22 cellular contexts compared by ENCODE assay signal in the genomic region with DNA sequence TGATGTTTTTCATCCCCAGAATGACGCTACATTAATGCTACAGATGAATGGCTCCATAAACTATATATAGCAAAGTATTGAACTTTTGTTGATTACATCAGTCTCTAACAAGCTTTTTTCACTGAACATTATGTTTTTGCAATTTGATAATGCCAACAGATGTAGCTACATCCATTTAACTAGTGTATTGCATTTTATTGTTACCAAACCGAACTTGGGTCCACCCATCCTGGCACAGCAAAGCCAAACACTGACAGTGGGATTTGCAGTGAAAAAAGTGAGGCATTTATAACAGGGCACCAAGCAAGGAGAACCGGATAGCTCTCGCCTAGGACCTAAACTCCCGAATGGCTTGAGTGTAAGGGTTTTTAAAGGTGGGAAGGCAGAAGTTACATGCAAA.
"Had no signal": no experiment of that assay in that cellular context is flagged by ENCODE, and none has a peak within 500 bp of the region (broad histone marks: within the 10 kb centered on the region; RNA-seq: fewer than 3 reads in every experiment).

No MANE protein-coding gene starts in this region.

- H3K36me3 Mint-ChIP-seq: activated naive CD8-positive, alpha-beta T cell treated with anti-CD3 and anti-CD28 coated beads, Interleukin-2, amount 10 ng/mL, durations not matched to agents 7 days and 5 days; naive thymus-derived CD8-positive, alpha-beta T cell had no signal

- FAIRE-seq: endothelial cell of umbilical vein had no signal

- H3K4me1 Mint-ChIP-seq: activated CD4-positive, alpha-beta memory T cell treated with anti-CD3 and anti-CD28 coated beads, Interleukin-2, amount 10 ng/mL, durations not matched to agents 7 days and 5 days; activated CD4-positive, alpha-beta T cell treated with anti-CD3 and anti-CD28 coated beads for 36 hours; activated naive CD8-positive, alpha-beta T cell treated with anti-CD3 and anti-CD28 coated beads, Interleukin-2, amount 10 ng/mL, durations not matched to agents 7 days and 5 days had no signal

- H3K27ac Mint-ChIP-seq: activated CD4-positive, alpha-beta memory T cell treated with anti-CD3 and anti-CD28 coated beads, Interleukin-2, amount 10 ng/mL, durations not matched to agents 7 days and 5 days; activated CD4-positive, alpha-beta T cell treated with anti-CD3 and anti-CD28 coated beads for 36 hours; activated naive CD8-positive, alpha-beta T cell treated with anti-CD3 and anti-CD28 coated beads, Interleukin-2, amount 10 ng/mL, durations not matched to agents 7 days and 5 days; activated T-cell treated with anti-CD3 and anti-CD28 coated beads, Interleukin-2, amount 50 U/mL, for 72 hours had no signal

- H3K4me3 ChIP-seq: ascending aorta, cardiac muscle cell, colonic mucosa, gastrocnemius medialis, sigmoid colon, suprapubic skin, upper lobe of right lung had no signal

- H3K4me3 Mint-ChIP-seq: activated CD4-positive, alpha-beta memory T cell treated with anti-CD3 and anti-CD28 coated beads, Interleukin-2, amount 10 ng/mL, durations not matched to agents 7 days and 5 days; activated CD4-positive, alpha-beta T cell treated with anti-CD3 and anti-CD28 coated beads for 36 hours; activated naive CD8-positive, alpha-beta T cell treated with anti-CD3 and anti-CD28 coated beads, Interleukin-2, amount 10 ng/mL, durations not matched to agents 7 days and 5 days; activated T-cell treated with anti-CD3 and anti-CD28 coated beads, Interleukin-2, amount 50 U/mL, for 72 hours; naive thymus-derived CD8-positive, alpha-beta T cell had no signal

- ATAC-seq: activated CD4-positive, alpha-beta T cell treated with anti-CD3 and anti-CD28 coated beads for 36 hours; activated T-cell treated with anti-CD3 and anti-CD28 coated beads, Interleukin-2, amount 50 U/mL, for 72 hours; gastrocnemius medialis; naive thymus-derived CD8-positive, alpha-beta T cell; stimulated activated naive CD8-positive, alpha-beta T cell treated with anti-CD3 and anti-CD28 coated beads, Interleukin-15, Interleukin-2, amounts not matched to agents 100 U/mL and 50 U/mL, for 24 hours; upper lobe of right lung had no signal

- H3K36me3 ChIP-seq: ascending aorta, cardiac muscle cell, colonic mucosa, gastrocnemius medialis, sigmoid colon, suprapubic skin, upper lobe of right lung had no signal

- H3K9me3 ChIP-seq: ascending aorta, colonic mucosa, gastrocnemius medialis, sigmoid colon, suprapubic skin, upper lobe of right lung had no signal

- H3K4me1 ChIP-seq: gastrocnemius medialis, upper lobe of right lung had no signal

- H3K27me3 Mint-ChIP-seq: activated CD4-positive, alpha-beta memory T cell treated with anti-CD3 and anti-CD28 coated beads, Interleukin-2, amount 10 ng/mL, durations not matched to agents 7 days and 5 days; activated naive CD8-positive, alpha-beta T cell treated with anti-CD3 and anti-CD28 coated beads, Interleukin-2, amount 10 ng/mL, durations not matched to agents 7 days and 5 days had no signal

- DNase-seq: activated CD4-positive, alpha-beta memory T cell treated with anti-CD3 and anti-CD28 coated beads, Interleukin-2, amount 10 ng/mL, durations not matched to agents 7 days and 5 days; activated CD4-positive, alpha-beta T cell treated with anti-CD3 and anti-CD28 coated beads for 36 hours; activated CD8-positive, alpha-beta memory T cell treated with anti-CD3 and anti-CD28 coated beads, Interleukin-2, amount 50 U/mL, for 4 hours; activated gamma-delta T cell treated with Interleukin-2 at 50 U/mL for 16 hours; activated naive CD8-positive, alpha-beta T cell treated with anti-CD3 and anti-CD28 coated beads, Interleukin-2, amount 10 ng/mL, durations not matched to agents 7 days and 5 days; activated T-cell treated with anti-CD3 and anti-CD28 coated beads, Interleukin-2, amount 50 U/mL, for 72 hours; colonic mucosa; gastrocnemius medialis; hypothalamus; kidney glomerular epithelial cell; naive thymus-derived CD8-positive, alpha-beta T cell; nucleus accumbens; sigmoid colon; stimulated activated CD4-positive, alpha-beta T cell treated with anti-CD3 and anti-CD28 coated beads, Interleukin-12 subunit alpha, Interleukin-12 subunit beta, amount 100 ng/mL, for 4 hours; stimulated activated naive CD8-positive, alpha-beta T cell treated with anti-CD3 and anti-CD28 coated beads, Interleukin-15, Interleukin-2, amounts not matched to agents 100 U/mL and 50 U/mL, for 24 hours; T-helper 1 cell; upper lobe of right lung had no signal

- H3K27me3 ChIP-seq: ascending aorta, cardiac muscle cell, colonic mucosa, gastrocnemius medialis, sigmoid colon, suprapubic skin, upper lobe of right lung had no signal

- H3K27ac ChIP-seq: ascending aorta, cardiac muscle cell, gastrocnemius medialis, sigmoid colon, suprapubic skin, upper lobe of right lung, VCaP had no signal
